14 cellular contexts compared by ENCODE assay signal in the genomic region with DNA sequence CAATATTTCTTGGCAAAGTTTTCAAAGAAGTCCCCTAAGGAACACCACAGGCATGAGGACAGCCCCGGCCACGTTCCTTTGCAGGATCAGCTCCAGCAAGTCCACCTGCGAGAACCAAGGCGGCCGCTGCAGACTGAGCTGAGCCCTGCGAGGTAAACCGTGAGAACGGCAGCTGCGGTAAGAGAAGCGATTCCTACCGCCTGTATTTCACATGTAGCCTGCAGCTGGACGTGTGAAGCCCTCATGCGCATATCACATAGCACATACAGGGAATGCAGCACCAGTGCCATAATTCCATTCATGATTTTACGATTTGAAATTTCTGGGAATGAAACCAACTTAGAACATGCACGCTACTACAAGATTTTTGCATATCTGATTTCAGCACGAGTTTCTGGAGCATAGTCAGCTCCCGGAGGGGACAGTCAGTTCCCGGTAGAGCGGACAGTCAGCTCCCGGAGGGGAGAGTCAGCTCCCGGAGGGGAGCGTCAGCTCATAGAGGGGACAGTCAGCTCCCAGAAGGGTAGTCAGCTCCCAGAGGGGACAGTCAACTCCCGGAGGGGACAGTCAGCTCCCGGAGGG. TPM values are rescaled to one million over a fixed set of nuclear protein-coding genes. Genes with fewer than 3 reads are reported as not detected.
DNase-seq lines count a peak whose midpoint lies in the region; ATAC-seq and TF ChIP-seq lines count a peak whose summit lies in the region.
"Had no signal": no experiment of that assay in that cellular context is flagged by ENCODE, and none has a peak within 500 bp of the region (broad histone marks: within the 10 kb centered on the region; RNA-seq: fewer than 3 reads in every experiment).

No MANE protein-coding gene starts in this region.

- peaks cover 16 to 21% of the 10 kb centered on the region in 2 donors for H3K4me1 Mint-ChIP-seq in stimulated activated naive B cell treated with anti-CD40 and anti-IgM and Interleukin-4, amounts not matched to agents 10 μg/mL and 1 μg/mL and 100 μg/mL, for 72 hours

- H3K4me3 ChIP-seq in NB4 (ENCODE audit: low read depth, low read length): no peak overlapping the region
- H3K4me3 ChIP-seq in fibroblast of lung (replicated peaks in 1 of 4; ENCODE audit: control extremely low read depth in 1 of 4, insufficient read depth in 1 of 4, low read depth in 3 of 4, low read length in 4 of 4): no peak overlapping the region
- no peak overlapping the region for H3K4me3 ChIP-seq in sigmoid colon
- no peak overlapping the region for H3K4me3 ChIP-seq in smooth muscle cell

- H3K79me2 ChIP-seq in fibroblast of lung (ENCODE audit: control insufficient read depth, insufficient read depth, low read length) (no peaks in the 10 kb centered on the region), smooth muscle cell (ENCODE audit: low read depth) (no peaks in the 10 kb centered on the region)

- peaks cover 17 to 29% of the 10 kb centered on the region in 2 donors for H3K27me3 Mint-ChIP-seq in stimulated activated naive B cell treated with anti-CD40 and anti-IgM and Interleukin-4, amounts not matched to agents 10 μg/mL and 1 μg/mL and 100 μg/mL, for 72 hours

- peak overlapping the region; percentile 25 for H3K4me2 ChIP-seq in fibroblast of lung (ENCODE audit: extremely low read depth, insufficient read depth, low read length)
- no peak overlapping the region for H3K4me2 ChIP-seq in smooth muscle cell

- no peaks in the 10 kb centered on the region for H3K4me1 ChIP-seq in fibroblast of lung (ENCODE audit: control insufficient read depth, extremely low read depth, insufficient read depth, low read length)
- peaks cover 0 to 19% (median 10%) of the 10 kb centered on the region in 4 donors for H3K4me1 ChIP-seq in sigmoid colon
- peaks cover 4% of the 10 kb centered on the region for H3K4me1 ChIP-seq in smooth muscle cell (ENCODE audit: low read depth)

- intact Hi-C loops in sigmoid colon (cut with DNase I): no loop called here

- 48 to 67% methylated on average over 24 of the region's 24 CpGs for WGBS in sigmoid colon, 2 donors
- WGBS in smooth muscle cell (ENCODE audit: low lambda C conversion rate): 79% methylated on average over 24 of the region's 24 CpGs

- H3F3A ChIP-seq in smooth muscle cell (ENCODE audit: low read depth): no peaks in the 10 kb centered on the region

- H4K20me1 ChIP-seq in fibroblast of lung (ENCODE audit: control insufficient read depth, extremely low read depth, insufficient read depth, low read length) (no peaks in the 10 kb centered on the region), smooth muscle cell (ENCODE audit: low read depth) (no peaks in the 10 kb centered on the region)

- H3K36me3 ChIP-seq in fibroblast of lung (ENCODE audit: control insufficient read depth, insufficient read depth, low read length): no peaks in the 10 kb centered on the region
- no peaks in the 10 kb centered on the region for H3K36me3 ChIP-seq in sigmoid colon
- H3K36me3 ChIP-seq in smooth muscle cell (ENCODE audit: low read depth): no peaks in the 10 kb centered on the region

- no peak overlapping the region for H3K9ac ChIP-seq in fibroblast of lung (ENCODE audit: insufficient read depth, low read length)
- no peak overlapping the region for H3K9ac ChIP-seq in smooth muscle cell (ENCODE audit: low read depth)

- H2AFZ ChIP-seq in fibroblast of lung (ENCODE audit: low read length) (no peak overlapping the region), smooth muscle cell (ENCODE audit: low read depth) (no peak overlapping the region)

- H3K27me3 ChIP-seq in fibroblast of lung (ENCODE audit: control insufficient read depth, insufficient read depth, low read length): peaks cover 40% of the 10 kb centered on the region
- peaks cover 9 to 94% (median 56%) of the 10 kb centered on the region in 3 donors for H3K27me3 ChIP-seq in sigmoid colon
- peaks cover 40% of the 10 kb centered on the region for H3K27me3 ChIP-seq in smooth muscle cell (ENCODE audit: low read depth)

- peaks cover 0 to 8% of the 10 kb centered on the region in 2 donors for H3K9me3 Mint-ChIP-seq in stimulated activated naive B cell treated with anti-CD40 and anti-IgM and Interleukin-4, amounts not matched to agents 10 μg/mL and 1 μg/mL and 100 μg/mL, for 72 hours
- H3K9me3 Mint-ChIP-seq: WTC11 had no signal

- no peak overlapping the region for H3K27ac Mint-ChIP-seq in stimulated activated naive B cell treated with anti-CD40 and anti-IgM and Interleukin-4, amounts not matched to agents 10 μg/mL and 1 μg/mL and 100 μg/mL, for 72 hours
- H3K27ac Mint-ChIP-seq: progenitor cell of endocrine pancreas, WTC11 had no signal

- H3K9me3 ChIP-seq in fibroblast of lung (ENCODE audit: control insufficient read depth, insufficient read depth, low read depth, low read length) (no peaks in the 10 kb centered on the region), sigmoid colon (no peaks in the 10 kb centered on the region), smooth muscle cell (replicated peaks; ENCODE audit: low read depth) (no peaks in the 10 kb centered on the region)

- ATAC-seq in stimulated activated naive B cell treated with anti-CD40 and anti-IgM and Interleukin-4, amounts not matched to agents 10 μg/mL and 1 μg/mL and 100 μg/mL, for 72 hours (replicated peaks): no peak
- ATAC-seq: Panc1, WTC11 had no signal

- TF ChIP-seq EP300 in sigmoid colon (IDR thresholded peaks at IDR 0.05): no peak

- H3K27ac ChIP-seq in fibroblast of lung (ENCODE audit: insufficient read depth, low read length) (no peak overlapping the region), sigmoid colon (no peak overlapping the region), smooth muscle cell (ENCODE audit: low read depth) (no peak overlapping the region)
- H3K27ac ChIP-seq: 22Rv1 had no signal

- H3K36me3 Mint-ChIP-seq in stimulated activated naive B cell treated with anti-CD40 and anti-IgM and Interleukin-4, amounts not matched to agents 10 μg/mL and 1 μg/mL and 100 μg/mL, for 72 hours: peaks cover 5 to 15% of the 10 kb centered on the region in 2 donors
- H3K36me3 Mint-ChIP-seq: WTC11 had no signal

- TF ChIP-seq CTCF in NB4 (IDR thresholded peaks at IDR 0.05; ENCODE audit: low read depth, low read length) (no peak), fibroblast of lung (conservative IDR thresholded peaks at IDR 0.05 in 1 of 2, IDR thresholded peaks at IDR 0.05 in 1 of 2; ENCODE audit: low read depth in 1 of 2, low read length in 2 of 2) (no peak), sigmoid colon (IDR thresholded peaks at IDR 0.05) (no peak), smooth muscle cell (IDR thresholded peaks at IDR 0.05; ENCODE audit: borderline replicate concordance, insufficient read depth, poor library complexity, severe bottlenecking) (no peak)

- no peak overlapping the region for H3K4me3 Mint-ChIP-seq in stimulated activated naive B cell treated with anti-CD40 and anti-IgM and Interleukin-4, amounts not matched to agents 10 μg/mL and 1 μg/mL and 100 μg/mL, for 72 hours
- H3K4me3 Mint-ChIP-seq: WTC11 had no signal

- no peak for TF ChIP-seq POLR2A in NB4 (IDR thresholded peaks at IDR 0.05; ENCODE audit: extremely low read depth, insufficient read length)
- TF ChIP-seq POLR2A in sigmoid colon (IDR thresholded peaks at IDR 0.05): no peak

- peak; percentile 48 for DNase-seq in DMS 273 (lab: John Stamatoyannopoulos, UW; ENCODE audit: unreplicated experiment)
- DNase-seq in DMS 273 treated with DMSO at 0.1 percent for 48 hours (lab: John Stamatoyannopoulos, UW): no peak
- peak; percentile 13 for DNase-seq in NB4 (ENCODE audit: low read depth)
- peak; percentile 20 to 84 for DNase-seq in fibroblast of lung (ENCODE audit: low read depth in 2 of 2)
- peak; percentile 56 for DNase-seq in sigmoid colon
- no peak for DNase-seq in COLO668 (lab: John Stamatoyannopoulos, UW; ENCODE audit: unreplicated experiment)
- no peak for DNase-seq in smooth muscle cell (lab: John Stamatoyannopoulos, UW; ENCODE audit: unreplicated experiment)
- DNase-seq in stimulated activated naive B cell treated with anti-CD40 and anti-IgM and Interleukin-4, amounts not matched to agents 10 μg/mL and 1 μg/mL and 100 μg/mL, for 72 hours: no peak
- DNase-seq: NCI-H1694 treated with DMSO at 0.1 percent for 48 hours had no signal

RNA-seq across cellular contexts. Expression of a gene that starts 41.7 kb away (rescaled TPM):
- total RNA-seq in fibroblast of lung: 5.6 and 6.1 TPM in 2 replicates
- 10.0 and 21.2 TPM in 2 replicates for polyA plus RNA-seq in fibroblast of lung
- 10.7 and 18.2 TPM in 2 replicates for polyA plus RNA-seq in fibroblast of lung (2012)
- polyA minus RNA-seq in fibroblast of lung (ENCODE audit: low replicate concordance): 74.1 and 108 TPM in 2 replicates
- 10 to 100 TPM in 1 of 4 donors, 1 to 10 TPM in 3; 6.1 to 10.0 (median 8.0) TPM for total RNA-seq in sigmoid colon
- 10 to 100 TPM in 1 of 3 donors, 1 to 10 TPM in 2; 1.2 to 12.1 (median 3.0) TPM for polyA plus RNA-seq in sigmoid colon
- 11.7 and 16.1 TPM in 2 replicates for total RNA-seq in smooth muscle cell
- polyA plus RNA-seq in smooth muscle cell: 29.6 and 30.7 TPM in 2 replicates

RNA-seq across cellular contexts. Expression of a gene that starts 60.0 kb away (rescaled TPM):
- total RNA-seq in fibroblast of lung: 0.26 and 0.33 TPM in 2 replicates
- 0.05 and 0.07 TPM in 2 replicates for polyA plus RNA-seq in fibroblast of lung
- 0.86 and 1.7 TPM in 2 replicates for polyA plus RNA-seq in fibroblast of lung (2012)
- polyA minus RNA-seq in fibroblast of lung (ENCODE audit: low replicate concordance): not detected in 2 replicates
- not detected for total RNA-seq in sigmoid colon
- polyA plus RNA-seq in sigmoid colon: 1 to 10 TPM in 1 of 3 donors, not detected in 2; 1.1 TPM
- 0.67 TPM in 1 of 2 replicates, not detected in the other for total RNA-seq in smooth muscle cell
- polyA plus RNA-seq in smooth muscle cell: 1.6 and 1.7 TPM in 2 replicates
- total RNA-seq: endothelial cell of umbilical vein had no signal

Comparison
In these comparisons a context has a peak if more than half of its experiments do, and no peak if none do; other contexts are left out.
1. DNase-seq: peak in DMS 273 (single experiment), NB4 (single experiment), fibroblast of lung (2 of 2) and sigmoid colon (single experiment); none in DMS 273 treated with DMSO at 0.1 percent for 48 hours (single experiment), COLO668 (single experiment), smooth muscle cell (single experiment) and stimulated activated naive B cell treated with anti-CD40 and anti-IgM and Interleukin-4, amounts not matched to agents 10 μg/mL and 1 μg/mL and 100 μg/mL, for 72 hours (single experiment).